27 cellular contexts compared by ENCODE assay signal in genomic region chr5:133883916-133884315, GRCh38.
"Had no signal": no experiment of that assay in that cellular context is flagged by ENCODE, and none has a peak within 500 bp of the region (broad histone marks: within the 10 kb centered on the region; RNA-seq: fewer than 3 reads in every experiment).

No MANE protein-coding gene starts in this region.

- H3K4me3 ChIP-seq: adrenal gland, body of pancreas, breast epithelium, MG63, Peyer's patch had no signal

- H3K27me3 ChIP-seq: body of pancreas, breast epithelium, MG63, Peyer's patch had no signal

- H3K36me3 Mint-ChIP-seq: activated naive CD4-positive, alpha-beta T cell treated with anti-CD3 and anti-CD28 coated beads, Interleukin-2, amount 50 U/mL, for 72 hours had no signal

- H3K4me1 ChIP-seq: adrenal gland, breast epithelium, Peyer's patch had no signal

- H3K4me3 Mint-ChIP-seq: activated CD4-positive, alpha-beta T cell treated with anti-CD3 and anti-CD28 coated beads, Interleukin-2, amount 10 ng/mL, durations not matched to agents 24 days and 14 days; activated CD8-positive, alpha-beta T cell treated with anti-CD3 and anti-CD28 coated beads for 36 hours; activated naive CD4-positive, alpha-beta T cell treated with anti-CD3 and anti-CD28 coated beads for 36 hours; activated T-cell treated with anti-CD3 and anti-CD28 coated beads, Interleukin-2, amount 50 U/mL, for 72 hours had no signal

- H3K27ac ChIP-seq: adrenal gland, breast epithelium, Peyer's patch, RWPE1 had no signal

- H3K9me3 ChIP-seq: adrenal gland, body of pancreas, breast epithelium, MG63, Peyer's patch had no signal

- H3K36me3 ChIP-seq: adrenal gland, breast epithelium, MG63, Peyer's patch had no signal

- FAIRE-seq: astrocyte, TTC549 had no signal

- H3K27me3 Mint-ChIP-seq: activated CD4-positive, alpha-beta T cell treated with anti-CD3 and anti-CD28 coated beads, Interleukin-2, amount 10 ng/mL, durations not matched to agents 24 days and 14 days had no signal

- H3K27ac Mint-ChIP-seq: activated CD4-positive, alpha-beta T cell treated with anti-CD3 and anti-CD28 coated beads, Interleukin-2, amount 10 ng/mL, durations not matched to agents 24 days and 14 days; activated CD8-positive, alpha-beta T cell treated with anti-CD3 and anti-CD28 coated beads for 36 hours; activated naive CD4-positive, alpha-beta T cell treated with anti-CD3 and anti-CD28 coated beads for 36 hours; activated naive CD4-positive, alpha-beta T cell treated with anti-CD3 and anti-CD28 coated beads, Interleukin-2, amount 50 U/mL, for 72 hours; activated T-cell treated with anti-CD3 and anti-CD28 coated beads, Interleukin-2, amount 50 U/mL, for 72 hours; activated T-helper 2 cell treated with anti-CD3 and anti-CD28 coated beads, Interferon-gamma antibody, Interleukin-2, Interleukin-4, amounts not matched to agents 10 μg/mL and 5 μg/mL and 100 μg/mL, durations not matched to agents 14 hours and 24 hours and 36 hours had no signal

- DNase-seq: activated CD4-positive, alpha-beta T cell treated with anti-CD3 and anti-CD28 coated beads, Interleukin-2, amount 10 ng/mL, durations not matched to agents 24 days and 14 days; activated CD4-positive, alpha-beta T cell treated with anti-CD3 and anti-CD28 coated beads, Interleukin-2, amount 50 U/mL, for 4 hours; activated CD8-positive, alpha-beta T cell treated with anti-CD3 and anti-CD28 coated beads for 36 hours; activated gamma-delta T cell treated with Interleukin-2 at 50 U/mL for 16 hours; activated naive CD4-positive, alpha-beta T cell treated with anti-CD3 and anti-CD28 coated beads for 36 hours; activated T-cell treated with anti-CD3 and anti-CD28 coated beads, Interleukin-2, amount 50 U/mL, for 1 hour; activated T-cell treated with anti-CD3 and anti-CD28 coated beads, Interleukin-2, amount 50 U/mL, for 72 hours; adrenal gland; Kasumi-1; KG1; MG63; NCI-H1048; NCI-H1105 treated with DMSO at 0.1 percent for 48 hours; NCI-H1436; NCI-H2029; NCI-H345; NCI-H524 treated with DMSO at 0.1 percent for 48 hours; PC-3; SIG-M5 had no signal

- H3K9me3 Mint-ChIP-seq: activated CD4-positive, alpha-beta T cell treated with anti-CD3 and anti-CD28 coated beads, Interleukin-2, amount 10 ng/mL, durations not matched to agents 24 days and 14 days; activated CD8-positive, alpha-beta T cell treated with anti-CD3 and anti-CD28 coated beads for 36 hours; activated naive CD4-positive, alpha-beta T cell treated with anti-CD3 and anti-CD28 coated beads for 36 hours; activated naive CD4-positive, alpha-beta T cell treated with anti-CD3 and anti-CD28 coated beads, Interleukin-2, amount 50 U/mL, for 72 hours; activated T-helper 2 cell treated with anti-CD3 and anti-CD28 coated beads, Interferon-gamma antibody, Interleukin-2, Interleukin-4, amounts not matched to agents 10 μg/mL and 5 μg/mL and 100 μg/mL, durations not matched to agents 14 hours and 24 hours and 36 hours had no signal
